Comparison of ENCODE assay signal across 2 cellular contexts in genomic region chr7:135718794-135719436, GRCh38.
TF ChIP-seq lines count a peak whose summit lies in the region.

No MANE protein-coding gene starts in this region.

TF ChIP-seq in SK-N-SH, 30 proteins besides CTCF, POLR2A, EP300 and RAD21 (continued from another document):
- TF ChIP-seq NFIC (IDR thresholded peaks at IDR 0.05; ENCODE audit: borderline replicate concordance) (no peak), TEAD4 (IDR thresholded peaks at IDR 0.05; ENCODE audit: borderline replicate concordance, insufficient read depth) (no peak), FOXM1 (IDR thresholded peaks at IDR 0.05; ENCODE audit: low read depth) (no peak), USF2 (IDR thresholded peaks at IDR 0.05; ENCODE audit: borderline replicate concordance, low read depth, low read length) (no peak), JUND (IDR thresholded peaks at IDR 0.05) (no peak), GATA2 (CRISPR knock-in tag; IDR thresholded peaks at IDR 0.05) (no peak), TAF1 (IDR thresholded peaks at IDR 0.05; ENCODE audit: borderline replicate concordance, low read depth, low read length) (no peak), TCF12 (IDR thresholded peaks at IDR 0.05) (no peak), REST (IDR thresholded peaks at IDR 0.05; ENCODE audit: low read depth, low read length) (no peak), RFX5 (IDR thresholded peaks at IDR 0.05; ENCODE audit: low read length) (no peak)
TF ChIP-seq in SK-N-SH: peak in this region for 0.

TF ChIP-seq in SK-N-SH treated with all-trans-retinoic acid at 6 μM for 48 hours, 23 proteins besides CTCF, POLR2A, EP300 and RAD21 (continued from another document):
- TF ChIP-seq TSHZ2 (CRISPR knock-in tag; IDR thresholded peaks at IDR 0.05): no peak
- no peak for TF ChIP-seq ZNF565 (CRISPR knock-in tag; conservative IDR thresholded peaks at IDR 0.05; ENCODE audit: low read depth)
- TF ChIP-seq ESRRG (CRISPR knock-in tag; IDR thresholded peaks at IDR 0.05): no peak
- TF ChIP-seq ARNTL (CRISPR knock-in tag; IDR thresholded peaks at IDR 0.05; ENCODE audit: borderline replicate concordance, low read depth): no peak
- no peak for TF ChIP-seq PATZ1 (CRISPR knock-in tag; IDR thresholded peaks at IDR 0.05; ENCODE audit: borderline replicate concordance)
- no peak for TF ChIP-seq OSR1 (CRISPR knock-in tag; IDR thresholded peaks at IDR 0.05)
- no peak for TF ChIP-seq CSRNP3 (CRISPR knock-in tag; IDR thresholded peaks at IDR 0.05)
- TF ChIP-seq SNAI2 (CRISPR knock-in tag; IDR thresholded peaks at IDR 0.05): no peak
- TF ChIP-seq GLIS3 (CRISPR knock-in tag; IDR thresholded peaks at IDR 0.05): no peak
- TF ChIP-seq ISL1 (CRISPR knock-in tag; IDR thresholded peaks at IDR 0.05): no peak
- no peak for TF ChIP-seq BACH2 (CRISPR knock-in tag; IDR thresholded peaks at IDR 0.05; ENCODE audit: borderline replicate concordance)
- TF ChIP-seq ZNF8 (CRISPR knock-in tag; IDR thresholded peaks at IDR 0.05): no peak
- no peak for TF ChIP-seq CSDC2 (CRISPR knock-in tag; IDR thresholded peaks at IDR 0.05)
- TF ChIP-seq POU6F1 (CRISPR knock-in tag; IDR thresholded peaks at IDR 0.05; ENCODE audit: borderline replicate concordance, low read depth): no peak
- TF ChIP-seq CREB5 (CRISPR knock-in tag; IDR thresholded peaks at IDR 0.05; ENCODE audit: low read depth): no peak
- TF ChIP-seq TCF4 (CRISPR knock-in tag; IDR thresholded peaks at IDR 0.05; ENCODE audit: borderline replicate concordance): no peak
